In genomic region chr5:172856336-172856735, GRCh38 we compare ENCODE assay signal across 12 cellular contexts. TPM values are rescaled to one million over a fixed set of nuclear protein-coding genes. Genes with fewer than 3 reads are reported as not detected.
DNase-seq lines count a peak whose midpoint lies in the region; ATAC-seq and TF ChIP-seq lines count a peak whose summit lies in the region.
"Had no signal": no experiment of that assay in that cellular context is flagged by ENCODE, and none has a peak within 500 bp of the region (broad histone marks: within the 10 kb centered on the region; RNA-seq: fewer than 3 reads in every experiment).

No MANE protein-coding gene starts in this region.

- intact Hi-C loops in naive thymus-derived CD4-positive, alpha-beta T cell (cut with micrococcal nuclease), result no loop called here

- no peaks in the 10 kb centered on the region for H3K27me3 ChIP-seq in naive thymus-derived CD4-positive, alpha-beta T cell (ENCODE audit: control insufficient read depth in 2 of 2, insufficient read depth in 2 of 2, low read length in 2 of 2)
- H3K27me3 ChIP-seq in thoracic aorta (replicated peaks; ENCODE audit: insufficient read depth), result no peaks in the 10 kb centered on the region

- H3K4me1 ChIP-seq in naive thymus-derived CD4-positive, alpha-beta T cell (ENCODE audit: control insufficient read depth in 2 of 2, insufficient read depth in 2 of 2, low read length in 2 of 2), result peaks cover 11 to 23% of the 10 kb centered on the region in 2 donors
- peaks cover 45 to 97% of the 10 kb centered on the region in 2 donors for H3K4me1 ChIP-seq in thoracic aorta (ENCODE audit: control insufficient read depth in 1 of 2, low read depth in 2 of 2)

- no peak for TF ChIP-seq CTCF in chondrocyte (IDR thresholded peaks at IDR 0.05)
- no peak for TF ChIP-seq CTCF in thoracic aorta (IDR thresholded peaks at IDR 0.05)

- peak overlapping the region in 2 of 3 donors; percentile 22 to 88 for H3K27ac Mint-ChIP-seq in IgD-negative memory B cell
- H3K27ac Mint-ChIP-seq in chondrocyte (ENCODE audit: unreplicated experiment), result peak overlapping the region; percentile 52
- H3K27ac Mint-ChIP-seq in naive thymus-derived CD4-positive, alpha-beta T cell, result peak overlapping the region in 5 of 9 donors; percentile 11 to 83 (median 45)

- POLR2A ChIA-PET in naive thymus-derived CD4-positive, alpha-beta T cell (lab: Charles Lee), result no interaction called here

- CTCF ChIA-PET in naive thymus-derived CD4-positive, alpha-beta T cell (lab: Charles Lee), result no interaction called here

- no peaks in the 10 kb centered on the region for H3K9me3 ChIP-seq in naive thymus-derived CD4-positive, alpha-beta T cell (ENCODE audit: control insufficient read depth in 2 of 3, low read length in 3 of 3)
- no peaks in the 10 kb centered on the region for H3K9me3 ChIP-seq in thoracic aorta

- H3K27ac ChIP-seq in naive thymus-derived CD4-positive, alpha-beta T cell (ENCODE audit: low read depth, low read length), result no peak overlapping the region
- H3K27ac ChIP-seq in thoracic aorta, result peak overlapping the region; percentile 83 to 97
- H3K27ac ChIP-seq: SK-N-MC had no signal

- no peak for ATAC-seq in naive thymus-derived CD4-positive, alpha-beta T cell
- ATAC-seq in thoracic aorta (ENCODE audit: insufficient number of reproducible peaks, low FRiP score, low read depth), result no peak
- no peak for ATAC-seq in HG03175 (IDR thresholded peaks at IDR 0.05; ENCODE audit: unreplicated experiment)
- ATAC-seq in HG03196 (IDR thresholded peaks at IDR 0.05; ENCODE audit: unreplicated experiment), result no peak
- no peak for ATAC-seq in GM19035 (IDR thresholded peaks at IDR 0.05; ENCODE audit: unreplicated experiment)
- ATAC-seq in HG02970 (IDR thresholded peaks at IDR 0.05; ENCODE audit: low FRiP score, unreplicated experiment), result no peak

- H3K27me3 Mint-ChIP-seq in IgD-negative memory B cell (no peaks in the 10 kb centered on the region), chondrocyte (ENCODE audit: low read depth) (no peaks in the 10 kb centered on the region)
- H3K27me3 Mint-ChIP-seq in naive thymus-derived CD4-positive, alpha-beta T cell, result no peaks in the 10 kb centered on the region

- peaks cover 24 to 32% (median 32%) of the 10 kb centered on the region in 3 donors for H3K4me1 Mint-ChIP-seq in IgD-negative memory B cell
- peaks cover 79% of the 10 kb centered on the region for H3K4me1 Mint-ChIP-seq in chondrocyte (ENCODE audit: low read depth)
- peaks cover 23 to 68% (median 60%) of the 10 kb centered on the region in 7 donors for H3K4me1 Mint-ChIP-seq in naive thymus-derived CD4-positive, alpha-beta T cell

- H3K4me3 Mint-ChIP-seq in IgD-negative memory B cell, result peak overlapping the region in 1 of 4 donors; percentile 17
- H3K4me3 Mint-ChIP-seq in chondrocyte (ENCODE audit: unreplicated experiment), result no peak overlapping the region
- peak overlapping the region in 1 of 10 donors; percentile 30 for H3K4me3 Mint-ChIP-seq in naive thymus-derived CD4-positive, alpha-beta T cell

- no peaks in the 10 kb centered on the region for H3K36me3 ChIP-seq in naive thymus-derived CD4-positive, alpha-beta T cell (ENCODE audit: control insufficient read depth in 2 of 3, insufficient read depth in 3 of 3, low read length in 3 of 3)
- H3K36me3 ChIP-seq in thoracic aorta, result no peaks in the 10 kb centered on the region

- DNase-seq in chondrocyte (ENCODE audit: low spot score), result no peak
- DNase-seq in naive thymus-derived CD4-positive, alpha-beta T cell, result no peak
- no peak for DNase-seq in thoracic aorta (ENCODE audit: low spot score)
- DNase-seq: Calu3, NCI-H1694 treated with DMSO at 0.1 percent for 48 hours, NCI-H748 treated with DMSO at 0.1 percent for 48 hours had no signal

- H3K36me3 Mint-ChIP-seq in IgD-negative memory B cell (peaks cover 2% of the 10 kb centered on the region), chondrocyte (ENCODE audit: low read depth) (peaks cover 8% of the 10 kb centered on the region)
- H3K36me3 Mint-ChIP-seq in naive thymus-derived CD4-positive, alpha-beta T cell, result peaks cover 0 to 16% (median 8%) of the 10 kb centered on the region in 5 donors

- no peaks in the 10 kb centered on the region for H3K9me3 Mint-ChIP-seq in IgD-negative memory B cell
- H3K9me3 Mint-ChIP-seq in chondrocyte (ENCODE audit: low read depth), result no peaks in the 10 kb centered on the region
- no peaks in the 10 kb centered on the region for H3K9me3 Mint-ChIP-seq in naive thymus-derived CD4-positive, alpha-beta T cell

- H3K4me3 ChIP-seq in naive thymus-derived CD4-positive, alpha-beta T cell (ENCODE audit: low read length), result no peak overlapping the region
- no peak overlapping the region for H3K4me3 ChIP-seq in thoracic aorta
- H3K4me3 ChIP-seq: SK-N-MC had no signal

RNA-seq across cellular contexts. Expression of gene ERGIC1, which starts 22.3 kb away (rescaled TPM):
- polyA plus RNA-seq in IgD-negative memory B cell, result 55.8 TPM
- 141 to 154 TPM (median 148 TPM) in 3 replicates for total RNA-seq in chondrocyte
- total RNA-seq in naive thymus-derived CD4-positive, alpha-beta T cell, result 10 to 100 TPM; 44.4 to 71.3 (median 53.5) TPM
- 10 to 100 TPM; 18.3 to 18.9 TPM for polyA plus RNA-seq in naive thymus-derived CD4-positive, alpha-beta T cell
- total RNA-seq in thoracic aorta, result 100 to 1,000 TPM; 141 to 230 TPM
